In genomic region chr6:35691027-35691824, GRCh38 we compare ENCODE assay signal across 11 cellular contexts. TPM values are rescaled to one million over a fixed set of nuclear protein-coding genes. Genes with fewer than 3 reads are reported as not detected.
A peak's percentile ranks its signal among the peaks of the same experiment; 100 is the strongest.
DNase-seq lines count a peak whose midpoint lies in the region; ATAC-seq, FAIRE-seq and TF ChIP-seq lines count a peak whose summit lies in the region.
"Had no signal": no experiment of that assay in that cellular context is flagged by ENCODE, and none has a peak within 500 bp of the region (broad histone marks: within the 10 kb centered on the region; RNA-seq: fewer than 3 reads in every experiment).

No MANE protein-coding gene starts in this region.

- H2AFZ ChIP-seq in K562 (ENCODE audit: low read depth, low read length) (peak overlapping the region; percentile 86), hepatocyte (peak overlapping the region; percentile 0)

- FAIRE-seq in K562 (lab: Jason Lieb, UNC) = no peak

- TF ChIP-seq RAD21 in K562 (CRISPR knock-in tag; conservative IDR thresholded peaks at IDR 0.05 in 1 of 2, IDR thresholded peaks at IDR 0.05 in 1 of 2) = no peak

- H3K9me3 ChIP-seq in K562 (replicated peaks; ENCODE audit: control insufficient read depth, insufficient read depth, low read depth, low read length) (peaks cover 4% of the 10 kb centered on the region), hepatocyte (ENCODE audit: low read depth) (no peaks in the 10 kb centered on the region), psoas muscle (no peaks in the 10 kb centered on the region)

- no peak overlapping the region for H3K4me2 ChIP-seq in K562 (ENCODE audit: insufficient read depth, low read length)
- H3K4me2 ChIP-seq in hepatocyte = peak overlapping the region; percentile 20

- H4K20me1 ChIP-seq in K562 (replicated peaks; ENCODE audit: control insufficient read depth, insufficient read depth, low read length) (peaks cover 7% of the 10 kb centered on the region), hepatocyte (ENCODE audit: insufficient read depth, poor library complexity, severe bottlenecking) (peaks cover 8% of the 10 kb centered on the region)

- CTCF ChIA-PET in K562 (lab: Yijun Ruan, JAX; ENCODE audit: low intra/inter-chr PET ratio) = no interaction called here

- WGBS in K562 (ENCODE audit: insufficient coverage, low coverage, missing lambda C conversion rate) = 63% methylated on average over 10 of the region's 10 CpGs
- 78% methylated on average over 10 of the region's 10 CpGs for WGBS in hepatocyte (ENCODE audit: low lambda C conversion rate, missing lambda C conversion rate)
- WGBS in psoas muscle, 3 donors = 30 to 48% (median 35%) methylated on average over 10 of the region's 10 CpGs

- H3K36me3 ChIP-seq in K562 (ENCODE audit: control insufficient read depth, insufficient read depth, low read length) = no peaks in the 10 kb centered on the region
- H3K36me3 ChIP-seq in hepatocyte (replicated peaks; ENCODE audit: insufficient read depth, low read depth) = no peaks in the 10 kb centered on the region
- no peaks in the 10 kb centered on the region for H3K36me3 ChIP-seq in psoas muscle (ENCODE audit: insufficient read depth in 1 of 2, low read depth in 1 of 2)

- POLR2A ChIA-PET in K562 (lab: Yijun Ruan, JAX) = interaction anchor here (0.8 to 1.4 kb wide), 2 partner anchors 8 to 37 kb away, joined by 3 to 4 read pairs; no protein-coding TSS in a partner anchor

- in situ Hi-C loops in K562 (cut with MboI) = no loop called here

- no peaks in the 10 kb centered on the region for H3K27me3 ChIP-seq in K562 (ENCODE audit: control insufficient read depth in 2 of 2, insufficient read depth in 2 of 2, low read length in 2 of 2)
- no peaks in the 10 kb centered on the region for H3K27me3 ChIP-seq in hepatocyte
- H3K27me3 ChIP-seq in psoas muscle (ENCODE audit: insufficient read depth in 3 of 3, low read length in 2 of 3) = no peaks in the 10 kb centered on the region

- H3K79me2 ChIP-seq in K562 (ENCODE audit: control insufficient read depth, insufficient read depth, low read length) (peaks cover 25% of the 10 kb centered on the region), hepatocyte (peaks cover 19% of the 10 kb centered on the region)

- peak; percentile 82 for DNase-seq in GF-D8 (lab: John Stamatoyannopoulos, UW)
- no peak for DNase-seq in K562 (ENCODE audit: extremely low read depth in 1 of 4, low spot score in 3 of 4)
- peak; percentile 68 for DNase-seq in hepatocyte (ENCODE audit: low spot score)
- peak; percentile 93 to 97 for DNase-seq in psoas muscle
- no peak for DNase-seq in HuH-7 (ENCODE audit: low spot score)
- DNase-seq in SHP77 treated with DMSO at 0.1 percent for 48 hours (lab: John Stamatoyannopoulos, UW) = no peak
- no peak for DNase-seq in NCI-H2029 (lab: John Stamatoyannopoulos, UW)
- DNase-seq: activated CD4-positive, alpha-beta T cell treated with anti-CD3 and anti-CD28 coated beads for 1 hour; DMS153; erythroblast had no signal

- no peaks in the 10 kb centered on the region for H3K9me2 ChIP-seq in hepatocyte (replicated peaks; ENCODE audit: insufficient read depth)

- TF ChIP-seq POLR2A in K562 (conservative IDR thresholded peaks at IDR 0.05) = no peak

- no peak overlapping the region for H3K4me3 ChIP-seq in K562
- H3K4me3 ChIP-seq in hepatocyte = no peak overlapping the region
- H3K4me3 ChIP-seq in psoas muscle = peak overlapping the region; percentile 39

- H3K9ac ChIP-seq in K562 (ENCODE audit: insufficient read depth in 1 of 2, low read depth in 2 of 2, low read length in 2 of 2) = peak overlapping the region in 1 of 2 experiments; percentile 7; a peak in 1 of 4 replicates

- TF ChIP-seq CTCF in K562 (IDR thresholded peaks at IDR 0.05 in 2 of 3, conservative IDR thresholded peaks at IDR 0.05 in 1 of 3; ENCODE audit: insufficient read depth in 2 of 3, low read depth in 1 of 3, low read length in 3 of 3) (no peak), hepatocyte (IDR thresholded peaks at IDR 0.05; ENCODE audit: poor library complexity) (no peak), psoas muscle (IDR thresholded peaks at IDR 0.05) (no peak)

- ATAC-seq in K562 = no peak
- peak; percentile 70 to 78 (median 73) for ATAC-seq in psoas muscle
- ATAC-seq in HG02763 (IDR thresholded peaks at IDR 0.05; ENCODE audit: unreplicated experiment) = no peak

- intact Hi-C loops in K562 (cut with micrococcal nuclease) (no loop called here), psoas muscle (cut with DNase I) (loop anchor here in 1 of 2 donors (1.0 kb wide), 1 partner anchor 34 kb away; no protein-coding TSS in a partner anchor)

- TF ChIP-seq EP300 in K562 (IDR thresholded peaks at IDR 0.05; ENCODE audit: low read length) = no peak

- no peak overlapping the region for H3K27ac ChIP-seq in K562 (ENCODE audit: extremely low read depth, low read depth, low read length)
- H3K27ac ChIP-seq in hepatocyte = peak overlapping the region; percentile 42
- H3K27ac ChIP-seq in psoas muscle = peak overlapping the region; percentile 96

- no TSS peak for BruUV-seq in K562 (replicated peaks; lab: Mats Ljungman, UMichigan)

- H3K4me1 ChIP-seq in K562 (replicated peaks in 1 of 2; ENCODE audit: control insufficient read depth in 2 of 2, insufficient read depth in 2 of 2, low read length in 2 of 2) = peaks cover 5 to 20% of the 10 kb centered on the region in 2 experiments; a peak in 4 of 5 replicates
- no peaks in the 10 kb centered on the region for H3K4me1 ChIP-seq in hepatocyte (ENCODE audit: insufficient read depth)
- peaks cover 20% of the 10 kb centered on the region for H3K4me1 ChIP-seq in psoas muscle

- no peaks in the 10 kb centered on the region for H3K9me1 ChIP-seq in K562 (ENCODE audit: control insufficient read depth, insufficient read depth, low read length)

TF ChIP-seq in K562, 482 proteins besides CTCF, POLR2A, EP300 and RAD21:
- TF ChIP-seq CEBPB (tag; IDR thresholded peaks at IDR 0.05) (0 out of 2 replicates have a peak, but pooled peaks have one; percentile 30), ZNF584 (CRISPR knock-in tag; IDR thresholded peaks at IDR 0.05; ENCODE audit: low read depth) (no peak)

RNA-seq across cellular contexts. Expression of gene FKBP5, which starts 2.5 kb away (rescaled TPM):
- total RNA-seq in K562 (2011; cell fraction: chromatin; rRNA removed; ENCODE audit: low replicate concordance) = 23.5 and 58.7 TPM in 2 replicates
- 14.5 and 19.2 TPM in 2 replicates for total RNA-seq in K562 (2011; cell fraction: nucleolus; rRNA removed)
- 38.3 and 72.2 TPM in 2 replicates for total RNA-seq in K562 (2011; cell fraction: nucleoplasm; rRNA removed)
- total RNA-seq in K562 (2014; rRNA removed) (75.0 and 82.8 TPM in 2 replicates), K562 (2014; rRNA removed; fragmentation: Illumina TruSeq; extraction: Trizol) (54.2 and 65.9 TPM in 2 replicates), K562 (2015; rRNA removed; fragmentation: Illumina TruSeq; extraction: Trizol) (39.9 and 43.8 TPM in 2 replicates), K562 (2021) (92.0 and 104 TPM in 2 replicates), hepatocyte (73.6 and 78.8 TPM in 2 replicates), psoas muscle (1,000 to 10,000 TPM in 1 of 4 donors, 100 to 1,000 TPM in 2, 10 to 100 TPM in 1; 56.5 to 1,905 (median 378) TPM)
- polyA plus RNA-seq in K562 (2011; rRNA removed) (59.7 and 86.1 TPM in 2 replicates), K562 (2014; fragmentation: Illumina TruSeq; extraction: Trizol) (128 and 151 TPM in 2 replicates), K562 (2014; fragmentation: Nextera tagmentation; extraction: Ambion mirVana) (10 to 100 TPM; 32.7 to 46.1 TPM), K562 (2014; rRNA removed) (76.6 and 76.8 TPM in 2 replicates), hepatocyte (233 and 254 TPM in 2 replicates), psoas muscle (100 to 1,000 TPM; 296 to 849 (median 675) TPM)
- 22.1 and 33.5 TPM in 2 replicates for polyA plus RNA-seq in K562 (2011; cell fraction: cytosol; rRNA removed)
- polyA plus RNA-seq in K562 (2011; cell fraction: nucleus; rRNA removed) = 22.5 and 23.2 TPM in 2 replicates
- 43.9 and 85.0 TPM in 2 replicates for polyA plus RNA-seq in K562 (2012)
- 71.5 and 74.0 TPM in 2 replicates for polyA minus RNA-seq in K562 (2011; rRNA and poly(A)+ RNA removed)
- 31.1 and 38.9 TPM in 2 replicates for polyA minus RNA-seq in K562 (2011; cell fraction: cytosol; rRNA and poly(A)+ RNA removed)
- polyA minus RNA-seq in K562 (2011; cell fraction: nucleus; rRNA and poly(A)+ RNA removed) = 13.3 and 18.5 TPM in 2 replicates

RNA-seq across cellular contexts. Expression of gene ARMC12, which starts 45.6 kb away (rescaled TPM):
- total RNA-seq in K562 (2011; cell fraction: chromatin; rRNA removed; ENCODE audit: low replicate concordance) = not detected in 2 replicates
- 0.50 TPM in 1 of 2 replicates, not detected in the other for total RNA-seq in K562 (2011; cell fraction: nucleolus; rRNA removed)
- not detected in 2 replicates for total RNA-seq in K562 (2011; cell fraction: nucleoplasm; rRNA removed)
- total RNA-seq in K562 (2014; rRNA removed) = 0.09 TPM in 1 of 2 replicates, not detected in the other
- total RNA-seq in K562 (2014; rRNA removed; fragmentation: Illumina TruSeq; extraction: Trizol) = 0.36 TPM in 1 of 2 replicates, not detected in the other
- not detected in 2 replicates for total RNA-seq in K562 (2015; rRNA removed; fragmentation: Illumina TruSeq; extraction: Trizol)
- total RNA-seq in K562 (2021) = 0.13 and 0.35 TPM in 2 replicates
- polyA plus RNA-seq in K562 (2011; rRNA removed) = 0.26 and 0.45 TPM in 2 replicates
- polyA plus RNA-seq in K562 (2011; cell fraction: cytosol; rRNA removed) = 0.07 and 0.21 TPM in 2 replicates
- polyA plus RNA-seq in K562 (2011; cell fraction: nucleus; rRNA removed) = 1.4 TPM in 2 replicates
- 0.26 and 1.6 TPM in 2 replicates for polyA plus RNA-seq in K562 (2012)
- 0.36 TPM in 1 of 2 replicates, not detected in the other for polyA plus RNA-seq in K562 (2014; fragmentation: Illumina TruSeq; extraction: Trizol)
- polyA plus RNA-seq in K562 (2014; fragmentation: Nextera tagmentation; extraction: Ambion mirVana) = under 1 TPM in 1 of 2 experiments, not detected in 1; 0.13 TPM
- polyA plus RNA-seq in K562 (2014; rRNA removed) = 0.58 TPM in 1 of 2 replicates, not detected in the other
- 0.18 and 0.46 TPM in 2 replicates for polyA minus RNA-seq in K562 (2011; rRNA and poly(A)+ RNA removed)
- polyA minus RNA-seq in K562 (2011; cell fraction: cytosol; rRNA and poly(A)+ RNA removed) = not detected in 2 replicates
- 0.27 TPM in 1 of 2 replicates, not detected in the other for polyA minus RNA-seq in K562 (2011; cell fraction: nucleus; rRNA and poly(A)+ RNA removed)
- total RNA-seq in hepatocyte = 0.83 and 1.4 TPM in 2 replicates
- polyA plus RNA-seq in hepatocyte = 2.5 and 3.2 TPM in 2 replicates
- under 1 TPM in 3 of 4 donors, not detected in 1; 0.36 to 0.74 (median 0.58) TPM for total RNA-seq in psoas muscle
- 10 to 100 TPM in 1 of 3 donors, under 1 TPM in 1, not detected in 1; 0.25 to 15.5 TPM for polyA plus RNA-seq in psoas muscle

Comparison
In these comparisons a context has a peak if more than half of its experiments do, and no peak if none do; other contexts are left out.
1. DNase-seq: peak in GF-D8 (single experiment), hepatocyte (single experiment) and psoas muscle (2 of 2); none in K562 (0 of 4), HuH-7 (single experiment), SHP77 treated with DMSO at 0.1 percent for 48 hours (single experiment) and NCI-H2029 (single experiment).
2. ATAC-seq: peak in psoas muscle (4 of 4); none in K562 (single experiment) and HG02763 (single experiment).